In the genomic region with DNA sequence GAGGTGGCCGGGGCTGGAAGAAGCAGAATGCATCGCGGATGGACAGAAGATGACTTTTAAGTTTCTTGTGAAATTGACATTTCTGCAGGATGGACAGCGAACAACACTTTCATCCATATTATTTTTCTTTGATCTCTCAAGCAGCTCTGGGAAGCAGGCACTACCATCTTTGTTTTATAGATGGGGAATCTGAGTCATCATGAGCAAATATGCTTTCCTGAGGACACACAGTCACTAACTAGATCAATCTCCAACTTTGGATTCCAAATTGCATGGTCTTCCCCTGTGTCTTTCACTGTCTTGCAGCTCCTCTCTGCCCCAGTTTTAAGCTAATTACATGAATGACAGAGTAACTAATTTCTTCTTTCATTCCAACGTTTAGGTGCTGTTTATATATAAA, we compare ENCODE assay signal across 21 cellular contexts.
"Had no signal": no experiment of that assay in that cellular context is flagged by ENCODE, and none has a peak within 500 bp of the region (broad histone marks: within the 10 kb centered on the region; RNA-seq: fewer than 3 reads in every experiment).

No MANE protein-coding gene starts in this region.

- ATAC-seq: activated T-cell treated with anti-CD3 and anti-CD28 coated beads, Interleukin-2, amount 50 U/mL, for 72 hours; body of pancreas; heart right ventricle; left cardiac atrium; lower lobe of right lung; stimulated activated effector memory CD8-positive, alpha-beta T cell treated with anti-CD3 and anti-CD28 coated beads, Interleukin-12 subunit alpha, Interleukin-12 subunit beta, amount 100 ng/mL, for 72 hours had no signal

- H3K4me3 Mint-ChIP-seq: activated CD4-positive, alpha-beta T cell treated with anti-CD3 and anti-CD28 coated beads, Interleukin-2, amount 10 ng/mL, durations not matched to agents 7 days and 5 days; activated naive CD8-positive, alpha-beta T cell; activated T-cell treated with anti-CD3 and anti-CD28 coated beads, Interleukin-2, amount 50 U/mL, for 72 hours; central memory CD8-positive, alpha-beta T cell; mesothelial cell of epicardium; stimulated activated effector memory CD8-positive, alpha-beta T cell treated with anti-CD3 and anti-CD28 coated beads, Interleukin-12 subunit alpha, Interleukin-12 subunit beta, amount 100 ng/mL, for 72 hours; T-helper 2 cell treated with Interferon-gamma antibody and Interleukin-4, amounts not matched to agents 5 μg/mL and 100 μg/mL, for 36 hours had no signal

- H3K27ac ChIP-seq: body of pancreas, coronary artery, esophagus muscularis mucosa, heart right ventricle, lower lobe of right lung, parathyroid adenoma had no signal

- H3K4me1 Mint-ChIP-seq: activated CD4-positive, alpha-beta T cell treated with anti-CD3 and anti-CD28 coated beads, Interleukin-2, amount 10 ng/mL, durations not matched to agents 7 days and 5 days; central memory CD8-positive, alpha-beta T cell; mesothelial cell of epicardium; stimulated activated effector memory CD8-positive, alpha-beta T cell treated with anti-CD3 and anti-CD28 coated beads, Interleukin-12 subunit alpha, Interleukin-12 subunit beta, amount 100 ng/mL, for 72 hours had no signal

- DNase-seq: activated CD4-positive, alpha-beta T cell treated with anti-CD3 and anti-CD28 coated beads, Interleukin-2, amount 10 ng/mL, durations not matched to agents 7 days and 5 days; activated CD4-positive, CD25-positive, alpha-beta regulatory T cell; activated CD8-positive, alpha-beta memory T cell treated with anti-CD3 and anti-CD28 coated beads, Interleukin-2, amount 50 U/mL, for 48 hours; activated gamma-delta T cell; activated T-cell treated with anti-CD3 and anti-CD28 coated beads, Interleukin-2, amount 50 U/mL, for 72 hours; amniotic stem cell; body of pancreas; effector CD4-positive, alpha-beta T cell; foreskin melanocyte; heart right ventricle; left cardiac atrium; lower lobe of right lung; stimulated activated CD4-positive, alpha-beta T cell treated with anti-CD3 and anti-CD28 coated beads, Interleukin-2, amount 100 ng/mL, for 24 hours had no signal

- H3K4me3 ChIP-seq: body of pancreas, coronary artery, esophagus muscularis mucosa, heart right ventricle, lower lobe of right lung had no signal

- H3K36me3 Mint-ChIP-seq: activated naive CD8-positive, alpha-beta T cell; mesothelial cell of epicardium; stimulated activated effector memory CD8-positive, alpha-beta T cell treated with anti-CD3 and anti-CD28 coated beads, Interleukin-12 subunit alpha, Interleukin-12 subunit beta, amount 100 ng/mL, for 72 hours had no signal

- H3K27me3 ChIP-seq: body of pancreas had no signal

- H3K4me1 ChIP-seq: body of pancreas, esophagus muscularis mucosa, heart right ventricle, lower lobe of right lung, parathyroid adenoma had no signal

- H3K9me3 ChIP-seq: body of pancreas, esophagus muscularis mucosa, heart right ventricle, lower lobe of right lung had no signal

- H3K27ac Mint-ChIP-seq: activated CD4-positive, alpha-beta T cell treated with anti-CD3 and anti-CD28 coated beads, Interleukin-2, amount 10 ng/mL, durations not matched to agents 7 days and 5 days; activated naive CD8-positive, alpha-beta T cell; activated T-cell treated with anti-CD3 and anti-CD28 coated beads, Interleukin-2, amount 50 U/mL, for 72 hours; mesothelial cell of epicardium; stimulated activated effector memory CD8-positive, alpha-beta T cell treated with anti-CD3 and anti-CD28 coated beads, Interleukin-12 subunit alpha, Interleukin-12 subunit beta, amount 100 ng/mL, for 72 hours; T-helper 2 cell treated with Interferon-gamma antibody and Interleukin-4, amounts not matched to agents 5 μg/mL and 100 μg/mL, for 36 hours had no signal

- H3K36me3 ChIP-seq: esophagus muscularis mucosa, heart right ventricle, lower lobe of right lung had no signal

- H3K79me2 ChIP-seq: parathyroid adenoma had no signal

- H2AFZ ChIP-seq: parathyroid adenoma had no signal

- H3K9me3 Mint-ChIP-seq: activated CD4-positive, alpha-beta T cell treated with anti-CD3 and anti-CD28 coated beads, Interleukin-2, amount 10 ng/mL, durations not matched to agents 7 days and 5 days; mesothelial cell of epicardium; stimulated activated effector memory CD8-positive, alpha-beta T cell treated with anti-CD3 and anti-CD28 coated beads, Interleukin-12 subunit alpha, Interleukin-12 subunit beta, amount 100 ng/mL, for 72 hours; T-helper 2 cell treated with Interferon-gamma antibody and Interleukin-4, amounts not matched to agents 5 μg/mL and 100 μg/mL, for 36 hours had no signal

- H3K9ac ChIP-seq: parathyroid adenoma had no signal

- H3K27me3 Mint-ChIP-seq: activated CD4-positive, alpha-beta T cell treated with anti-CD3 and anti-CD28 coated beads, Interleukin-2, amount 10 ng/mL, durations not matched to agents 7 days and 5 days; central memory CD8-positive, alpha-beta T cell had no signal
